12 cellular contexts compared by ENCODE assay signal in genomic region chr20:1033751-1034419, GRCh38. TPM values are rescaled to one million over a fixed set of nuclear protein-coding genes. Genes with fewer than 3 reads are reported as not detected.
DNase-seq lines count a peak whose midpoint lies in the region; ATAC-seq and TF ChIP-seq lines count a peak whose summit lies in the region.
"Had no signal": no experiment of that assay in that cellular context is flagged by ENCODE, and none has a peak within 500 bp of the region (broad histone marks: within the 10 kb centered on the region; RNA-seq: fewer than 3 reads in every experiment).

No MANE protein-coding gene starts in this region.

- peak; percentile 65 to 86 for ATAC-seq in lower lobe of right lung
- no peak for ATAC-seq in HG03432 (IDR thresholded peaks at IDR 0.05; ENCODE audit: unreplicated experiment)
- ATAC-seq: foreskin keratinocyte, Panc1 had no signal

- H3K9me3 ChIP-seq in lower lobe of right lung, result no peaks in the 10 kb centered on the region

- no peaks in the 10 kb centered on the region for H3K4me1 ChIP-seq in lower lobe of right lung
- H3K4me1 ChIP-seq: foreskin keratinocyte had no signal

- H3K27me3 ChIP-seq in HL-60 (ENCODE audit: insufficient read depth, poor library complexity, severe bottlenecking) (no peaks in the 10 kb centered on the region), lower lobe of right lung (ENCODE audit: low read depth) (no peaks in the 10 kb centered on the region)
- H3K27me3 ChIP-seq: foreskin keratinocyte had no signal

- no peak overlapping the region for H3K4me3 ChIP-seq in HL-60 (replicated peaks; ENCODE audit: insufficient read depth, low read length)
- no peak overlapping the region for H3K4me3 ChIP-seq in lower lobe of right lung

- no peak for TF ChIP-seq CTCF in HL-60 (IDR thresholded peaks at IDR 0.05; ENCODE audit: insufficient read depth, low read length)
- no peak for TF ChIP-seq CTCF in lower lobe of right lung (IDR thresholded peaks at IDR 0.05)

- intact Hi-C loops in lower lobe of right lung (cut with DNase I), result no loop called here

- peak overlapping the region; percentile 86 for H3K27ac ChIP-seq in HL-60 (replicated peaks)
- H3K27ac ChIP-seq in lower lobe of right lung, result peak overlapping the region; percentile 24
- H3K27ac ChIP-seq: foreskin keratinocyte had no signal

- DNase-seq in CMK (ENCODE audit: low read depth) (peak; percentile 32), HL-60 (ENCODE audit: low read depth in 1 of 2, low spot score in 1 of 2) (peak; percentile 43 to 94), SIG-M5 treated with dmso at 0.1 percent for 504 hours (lab: John Stamatoyannopoulos, UW; ENCODE audit: unreplicated experiment) (peak; percentile 84), lower lobe of right lung (peak; percentile 76), SHP77 treated with DMSO at 0.1 percent for 48 hours (lab: John Stamatoyannopoulos, UW) (no peak)
- DNase-seq in activated effector memory CD4-positive, alpha-beta T cell treated with anti-CD3 and anti-CD28 coated beads, Interleukin-2, amount 50 U/mL, for 16 hours, result no peak
- DNase-seq: activated CD4-positive, CD25-positive, alpha-beta regulatory T cell treated with anti-CD3 and anti-CD28 coated beads, Interleukin-2, amount 50 U/mL, for 72 hours; DMS79 treated with DMSO at 0.1 percent for 48 hours; foreskin keratinocyte; NCI-H187 had no signal

- H3K36me3 ChIP-seq in lower lobe of right lung, result no peaks in the 10 kb centered on the region

RNA-seq across cellular contexts. Expression of gene RSPO4, which starts 31.8 kb away (rescaled TPM):
- total RNA-seq in lower lobe of right lung, result 5.7 TPM
- total RNA-seq: foreskin keratinocyte had no signal

Comparison
In these comparisons a context has a peak if more than half of its experiments do, and no peak if none do; other contexts are left out.
1. DNase-seq: peak in CMK (single experiment), HL-60 (2 of 2), SIG-M5 treated with dmso at 0.1 percent for 504 hours (single experiment) and lower lobe of right lung (single experiment); none in activated effector memory CD4-positive, alpha-beta T cell treated with anti-CD3 and anti-CD28 coated beads, Interleukin-2, amount 50 U/mL, for 16 hours (single experiment) and SHP77 treated with DMSO at 0.1 percent for 48 hours (single experiment).